Comparison of ENCODE assay signal across 8 cellular contexts in the genomic region with DNA sequence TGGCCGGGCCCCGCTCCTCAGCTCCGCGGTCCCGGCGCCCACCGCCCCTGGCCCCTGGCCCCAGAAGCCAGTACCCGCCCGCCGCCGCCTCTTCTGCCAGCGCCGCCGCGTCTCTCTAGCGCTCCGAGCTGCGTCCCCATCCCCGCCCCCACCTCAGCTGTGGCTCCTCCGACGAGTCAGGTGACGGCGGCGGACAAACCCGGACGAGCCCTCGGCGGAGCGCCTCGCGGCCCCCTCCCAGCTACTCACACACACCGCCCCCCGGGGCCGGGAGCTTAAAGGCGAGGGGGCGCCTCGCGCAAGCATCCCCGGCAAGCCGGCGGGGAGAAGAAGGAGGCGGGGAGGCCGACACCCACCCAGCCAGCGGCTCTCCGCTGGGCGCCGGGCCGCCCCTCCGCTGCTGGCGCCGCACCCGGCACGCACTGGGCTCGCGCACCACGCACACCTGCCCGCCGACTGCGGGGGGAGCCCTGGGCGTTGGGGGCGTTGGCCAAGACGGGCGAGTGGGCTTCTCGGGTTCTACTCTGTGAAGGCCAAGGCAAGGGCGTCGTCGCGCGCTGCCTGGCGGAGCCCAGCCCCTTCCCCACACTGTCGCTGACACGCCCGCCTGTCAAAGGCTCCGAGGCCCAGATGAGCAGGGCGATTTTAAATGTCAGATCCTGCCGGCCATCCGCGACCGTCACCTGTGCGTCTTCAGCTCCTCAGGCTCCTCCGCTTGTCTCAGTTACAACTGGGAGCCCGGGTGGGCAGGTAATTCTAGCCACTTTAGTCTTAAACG. TPM values are rescaled to one million over a fixed set of nuclear protein-coding genes. Genes with fewer than 3 reads are reported as not detected.
A peak's percentile ranks its signal among the peaks of the same experiment; 100 is the strongest.
DNase-seq lines count a peak whose midpoint lies in the region; ATAC-seq, FAIRE-seq and TF ChIP-seq lines count a peak whose summit lies in the region.

A gene with protein sequence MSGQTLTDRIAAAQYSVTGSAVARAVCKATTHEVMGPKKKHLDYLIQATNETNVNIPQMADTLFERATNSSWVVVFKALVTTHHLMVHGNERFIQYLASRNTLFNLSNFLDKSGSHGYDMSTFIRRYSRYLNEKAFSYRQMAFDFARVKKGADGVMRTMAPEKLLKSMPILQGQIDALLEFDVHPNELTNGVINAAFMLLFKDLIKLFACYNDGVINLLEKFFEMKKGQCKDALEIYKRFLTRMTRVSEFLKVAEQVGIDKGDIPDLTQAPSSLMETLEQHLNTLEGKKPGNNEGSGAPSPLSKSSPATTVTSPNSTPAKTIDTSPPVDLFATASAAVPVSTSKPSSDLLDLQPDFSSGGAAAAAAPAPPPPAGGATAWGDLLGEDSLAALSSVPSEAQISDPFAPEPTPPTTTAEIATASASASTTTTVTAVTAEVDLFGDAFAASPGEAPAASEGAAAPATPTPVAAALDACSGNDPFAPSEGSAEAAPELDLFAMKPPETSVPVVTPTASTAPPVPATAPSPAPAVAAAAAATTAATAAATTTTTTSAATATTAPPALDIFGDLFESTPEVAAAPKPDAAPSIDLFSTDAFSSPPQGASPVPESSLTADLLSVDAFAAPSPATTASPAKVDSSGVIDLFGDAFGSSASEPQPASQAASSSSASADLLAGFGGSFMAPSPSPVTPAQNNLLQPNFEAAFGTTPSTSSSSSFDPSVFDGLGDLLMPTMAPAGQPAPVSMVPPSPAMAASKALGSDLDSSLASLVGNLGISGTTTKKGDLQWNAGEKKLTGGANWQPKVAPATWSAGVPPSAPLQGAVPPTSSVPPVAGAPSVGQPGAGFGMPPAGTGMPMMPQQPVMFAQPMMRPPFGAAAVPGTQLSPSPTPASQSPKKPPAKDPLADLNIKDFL (minus strand): TSS at position 132 of the 778 bp plus-strand sequence. CDS start 1,174 bp downstream, outside the sequence.

- H3K4me1 ChIP-seq in osteoblast (ENCODE audit: insufficient read depth, low read length), result no peaks in the 10 kb centered on the region

- H3K36me3 ChIP-seq in osteoblast (ENCODE audit: insufficient read depth, low read length), result no peaks in the 10 kb centered on the region

- intact Hi-C loops in CD14-positive monocyte (cut with micrococcal nuclease), result no loop called here

- ATAC-seq in SK-N-SH treated with all-trans-retinoic acid at 6 μM for 48 hours, result peak; percentile 62
- no peak for ATAC-seq in GM21528 (IDR thresholded peaks at IDR 0.05; ENCODE audit: low FRiP score, unreplicated experiment)
- no peak for ATAC-seq in GM21576 (IDR thresholded peaks at IDR 0.05; ENCODE audit: unreplicated experiment)

- no peak for FAIRE-seq in GM19239 (lab: Jason Lieb, UNC)

- H3K9me3 Mint-ChIP-seq in CD14-positive monocyte, result peaks cover 5 to 30% (median 20%) of the 10 kb centered on the region in 7 donors

- H3K27ac ChIP-seq in osteoblast (ENCODE audit: low read depth, low read length), result no peak within 1 kb of the TSS

- TF ChIP-seq CTCF in CD14-positive monocyte (IDR thresholded peaks at IDR 0.05) (no peak), fibroblast of villous mesenchyme (IDR thresholded peaks at IDR 0.05; ENCODE audit: insufficient read depth, low read depth, low read length) (no peak), osteoblast (IDR thresholded peaks at IDR 0.05; ENCODE audit: extremely low read depth, low read depth, low read length) (no peak)

- H3K79me2 ChIP-seq in osteoblast (ENCODE audit: insufficient read depth, low read length), result no peaks in the 10 kb centered on the region

- no peaks in the 10 kb centered on the region for H3K4me1 Mint-ChIP-seq in CD14-positive monocyte

- H3K9me3 ChIP-seq in osteoblast (ENCODE audit: low read depth, low read length), result no peaks in the 10 kb centered on the region

- DNase-seq in CD14-positive monocyte (ENCODE audit: low spot score) (no peak), HK-2 (ENCODE audit: unreplicated experiment) (peak; percentile 13), fibroblast of villous mesenchyme (ENCODE audit: low read depth) (peak; percentile 1), osteoblast (ENCODE audit: insufficient read length, low spot score, missing footprints) (peak; percentile 59), GM19239 (ENCODE audit: insufficient read length, low spot score) (no peak)

- H3K4me2 ChIP-seq in osteoblast (ENCODE audit: insufficient read depth, low read length), result peak within 1 kb of the TSS; percentile 57

- peaks cover 43 to 65% (median 57%) of the 10 kb centered on the region in 3 donors for H3K27me3 Mint-ChIP-seq in CD14-positive monocyte (ENCODE audit: low read depth in 3 of 3)

- H3K4me3 ChIP-seq in fibroblast of villous mesenchyme (ENCODE audit: low read depth, low read length), result peak within 1 kb of the TSS; percentile 51
- peak within 1 kb of the TSS; percentile 59 for H3K4me3 ChIP-seq in osteoblast (ENCODE audit: insufficient read depth, low read length)

- no peak within 1 kb of the TSS for H3K27ac Mint-ChIP-seq in CD14-positive monocyte

- peaks cover 0 to 3% of the 10 kb centered on the region in 2 donors for H3K36me3 Mint-ChIP-seq in CD14-positive monocyte

- H4K20me1 ChIP-seq in osteoblast (ENCODE audit: insufficient read depth, low read length), result no peaks in the 10 kb centered on the region

- peaks cover 45% of the 10 kb centered on the region for H3K27me3 ChIP-seq in osteoblast (ENCODE audit: insufficient read depth, low read length)

- H2AFZ ChIP-seq in osteoblast (ENCODE audit: low read length), result peak within 1 kb of the TSS; percentile 47

- H3K4me3 Mint-ChIP-seq in CD14-positive monocyte, result peak within 1 kb of the TSS; percentile 39 to 86

TF ChIP-seq in SK-N-SH treated with all-trans-retinoic acid at 6 μM for 48 hours, 23 proteins besides CTCF, POLR2A, EP300 and RAD21:
- TF ChIP-seq ESRRG (CRISPR knock-in tag; IDR thresholded peaks at IDR 0.05) (no peak), PPARA (CRISPR knock-in tag; IDR thresholded peaks at IDR 0.05; ENCODE audit: borderline replicate concordance) (no peak), ZNF8 (CRISPR knock-in tag; IDR thresholded peaks at IDR 0.05) (no peak), ZFP3 (CRISPR knock-in tag; IDR thresholded peaks at IDR 0.05) (no peak), ISL1 (CRISPR knock-in tag; IDR thresholded peaks at IDR 0.05) (no peak), CSDC2 (CRISPR knock-in tag; IDR thresholded peaks at IDR 0.05) (no peak)
- TF ChIP-seq, protein P1, sequence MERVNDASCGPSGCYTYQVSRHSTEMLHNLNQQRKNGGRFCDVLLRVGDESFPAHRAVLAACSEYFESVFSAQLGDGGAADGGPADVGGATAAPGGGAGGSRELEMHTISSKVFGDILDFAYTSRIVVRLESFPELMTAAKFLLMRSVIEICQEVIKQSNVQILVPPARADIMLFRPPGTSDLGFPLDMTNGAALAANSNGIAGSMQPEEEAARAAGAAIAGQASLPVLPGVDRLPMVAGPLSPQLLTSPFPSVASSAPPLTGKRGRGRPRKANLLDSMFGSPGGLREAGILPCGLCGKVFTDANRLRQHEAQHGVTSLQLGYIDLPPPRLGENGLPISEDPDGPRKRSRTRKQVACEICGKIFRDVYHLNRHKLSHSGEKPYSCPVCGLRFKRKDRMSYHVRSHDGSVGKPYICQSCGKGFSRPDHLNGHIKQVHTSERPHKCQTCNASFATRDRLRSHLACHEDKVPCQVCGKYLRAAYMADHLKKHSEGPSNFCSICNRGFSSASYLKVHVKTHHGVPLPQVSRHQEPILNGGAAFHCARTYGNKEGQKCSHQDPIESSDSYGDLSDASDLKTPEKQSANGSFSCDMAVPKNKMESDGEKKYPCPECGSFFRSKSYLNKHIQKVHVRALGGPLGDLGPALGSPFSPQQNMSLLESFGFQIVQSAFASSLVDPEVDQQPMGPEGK (CRISPR knock-in tag; IDR thresholded peaks at IDR 0.05; ENCODE audit: borderline replicate concordance), result no peak
- TF ChIP-seq, protein P2, sequence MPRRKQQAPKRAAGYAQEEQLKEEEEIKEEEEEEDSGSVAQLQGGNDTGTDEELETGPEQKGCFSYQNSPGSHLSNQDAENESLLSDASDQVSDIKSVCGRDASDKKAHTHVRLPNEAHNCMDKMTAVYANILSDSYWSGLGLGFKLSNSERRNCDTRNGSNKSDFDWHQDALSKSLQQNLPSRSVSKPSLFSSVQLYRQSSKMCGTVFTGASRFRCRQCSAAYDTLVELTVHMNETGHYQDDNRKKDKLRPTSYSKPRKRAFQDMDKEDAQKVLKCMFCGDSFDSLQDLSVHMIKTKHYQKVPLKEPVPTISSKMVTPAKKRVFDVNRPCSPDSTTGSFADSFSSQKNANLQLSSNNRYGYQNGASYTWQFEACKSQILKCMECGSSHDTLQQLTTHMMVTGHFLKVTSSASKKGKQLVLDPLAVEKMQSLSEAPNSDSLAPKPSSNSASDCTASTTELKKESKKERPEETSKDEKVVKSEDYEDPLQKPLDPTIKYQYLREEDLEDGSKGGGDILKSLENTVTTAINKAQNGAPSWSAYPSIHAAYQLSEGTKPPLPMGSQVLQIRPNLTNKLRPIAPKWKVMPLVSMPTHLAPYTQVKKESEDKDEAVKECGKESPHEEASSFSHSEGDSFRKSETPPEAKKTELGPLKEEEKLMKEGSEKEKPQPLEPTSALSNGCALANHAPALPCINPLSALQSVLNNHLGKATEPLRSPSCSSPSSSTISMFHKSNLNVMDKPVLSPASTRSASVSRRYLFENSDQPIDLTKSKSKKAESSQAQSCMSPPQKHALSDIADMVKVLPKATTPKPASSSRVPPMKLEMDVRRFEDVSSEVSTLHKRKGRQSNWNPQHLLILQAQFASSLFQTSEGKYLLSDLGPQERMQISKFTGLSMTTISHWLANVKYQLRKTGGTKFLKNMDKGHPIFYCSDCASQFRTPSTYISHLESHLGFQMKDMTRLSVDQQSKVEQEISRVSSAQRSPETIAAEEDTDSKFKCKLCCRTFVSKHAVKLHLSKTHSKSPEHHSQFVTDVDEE (CRISPR knock-in tag; IDR thresholded peaks at IDR 0.05), result 0 out of 2 replicates have a peak, but pooled peaks have one; percentile 34

RNA-seq across cellular contexts. Expression of the gene that starts here (rescaled TPM):
- polyA plus RNA-seq in CD14-positive monocyte, result not detected
- total RNA-seq in fibroblast of villous mesenchyme (under 0.01 TPM in 1 of 2 replicates, not detected in the other), osteoblast (0.59 and 0.72 TPM in 2 replicates)

Comparison
In these comparisons a context has a peak if more than half of its experiments do, and no peak if none do; other contexts are left out.
1. Peak in DNase-seq and H3K4me3 ChIP-seq in fibroblast of villous mesenchyme; RNA of the gene not detected or under 1 TPM.
2. Peak in DNase-seq, H3K4me3 ChIP-seq and H3K4me2 ChIP-seq in osteoblast; RNA of the gene not detected or under 1 TPM.